In the genomic region with DNA sequence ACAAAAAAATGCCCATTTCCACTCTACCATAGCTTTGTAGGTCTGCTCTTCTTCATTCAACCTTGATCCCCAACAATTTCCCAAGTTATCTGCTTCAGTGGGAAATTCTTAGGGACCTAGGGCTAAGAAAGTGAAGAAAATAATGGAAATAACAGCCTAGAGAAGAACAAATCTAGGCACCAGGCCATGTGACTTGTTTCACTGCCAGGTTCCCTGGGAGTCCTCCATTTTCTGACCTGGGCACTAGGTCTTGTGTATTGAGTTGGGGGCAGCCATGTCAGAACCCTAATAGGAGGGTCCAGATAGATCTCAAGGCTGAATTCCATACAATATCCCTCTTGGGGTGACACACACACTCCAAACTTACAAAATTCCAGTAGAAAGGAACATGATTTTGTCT, we compare ENCODE assay signal across 10 cellular contexts.
DNase-seq lines count a peak whose midpoint lies in the region; ATAC-seq and TF ChIP-seq lines count a peak whose summit lies in the region.
"Had no signal": no experiment of that assay in that cellular context is flagged by ENCODE, and none has a peak within 500 bp of the region (broad histone marks: within the 10 kb centered on the region; RNA-seq: fewer than 3 reads in every experiment).

No MANE protein-coding gene starts in this region.

- H3K27me3 Mint-ChIP-seq in GM23338 (ENCODE audit: insufficient read depth, low read depth, poor library complexity), result no peaks in the 10 kb centered on the region
- H3K27me3 Mint-ChIP-seq in T-helper 17 cell, result no peaks in the 10 kb centered on the region

- no peaks in the 10 kb centered on the region; the same call in 1 of the 3 replicates for H3K9me3 Mint-ChIP-seq in GM23338

- no peak overlapping the region for H2AFZ ChIP-seq in GM23338

- DNase-seq in NCI-H1694 (lab: John Stamatoyannopoulos, UW) (peak; percentile 24), NCI-H1694 treated with DMSO at 0.1 percent for 48 hours (lab: John Stamatoyannopoulos, UW) (no peak), GM23338 (ENCODE audit: low spot score) (peak; percentile 32), T-helper 17 cell (no peak), suprapubic skin (ENCODE audit: low spot score in 2 of 2) (no peak)
- DNase-seq in stimulated activated naive CD4-positive, alpha-beta T cell treated with Interleukin-2 at 50 U/mL for 16 hours (lab: John Stamatoyannopoulos, UW), result no peak

- H3K9me2 ChIP-seq in GM23338 (ENCODE audit: insufficient read depth), result no peaks in the 10 kb centered on the region

- no peak for TF ChIP-seq EP300 in suprapubic skin (IDR thresholded peaks at IDR 0.05)

- H3K36me3 Mint-ChIP-seq in GM23338 (ENCODE audit: low read depth) (peaks cover 52% of the 10 kb centered on the region), T-helper 17 cell (ENCODE audit: low read depth) (no peaks in the 10 kb centered on the region)

- H3F3A ChIP-seq in GM23338 (replicated peaks; ENCODE audit: low read depth), result no peaks in the 10 kb centered on the region

- ATAC-seq in GM23338, result no peak; the same call in 2 of the 3 replicates
- no peak for ATAC-seq in T-helper 17 cell
- ATAC-seq in GM19452 (IDR thresholded peaks at IDR 0.05; ENCODE audit: unreplicated experiment), result no peak

- peak overlapping the region; percentile 95 for H3K27ac Mint-ChIP-seq in GM23338
- peak overlapping the region; percentile 73 for H3K27ac Mint-ChIP-seq in T-helper 17 cell

- peaks cover 68% of the 10 kb centered on the region for H3K79me2 ChIP-seq in GM23338 (replicated peaks; ENCODE audit: insufficient read depth)

- peaks cover 30% of the 10 kb centered on the region for H4K20me1 ChIP-seq in GM23338 (replicated peaks; ENCODE audit: insufficient read depth)

- H3K4me2 ChIP-seq in GM23338, result peak overlapping the region; percentile 79
- H3K4me2 ChIP-seq: A549 had no signal

- TF ChIP-seq CTCF in GM23338 (conservative IDR thresholded peaks at IDR 0.05; ENCODE audit: low read depth in 2 of 2) (no peak), suprapubic skin (IDR thresholded peaks at IDR 0.05) (no peak)

- H3K4me1 ChIP-seq in GM23338 (ENCODE audit: insufficient read depth), result peaks cover 24% of the 10 kb centered on the region; the same call in 1 of the 2 replicates
- H3K4me1 ChIP-seq in iPS-18a (ENCODE audit: control insufficient read depth, low read depth, low read length), result peaks cover 15% of the 10 kb centered on the region
- no peaks in the 10 kb centered on the region for H3K4me1 ChIP-seq in suprapubic skin
- H3K4me1 ChIP-seq: A549 had no signal

- H3K4me1 Mint-ChIP-seq in GM23338 (peaks cover 32% of the 10 kb centered on the region; the same call in 2 of the 3 replicates), T-helper 17 cell (peaks cover 14% of the 10 kb centered on the region)

- H3K9me3 ChIP-seq in T-helper 17 cell (ENCODE audit: control insufficient read depth, low read length, poor library complexity, severe bottlenecking) (no peaks in the 10 kb centered on the region), iPS-18a (ENCODE audit: control insufficient read depth, low read depth, low read length) (peaks cover 5% of the 10 kb centered on the region), suprapubic skin (no peaks in the 10 kb centered on the region)
- H3K9me3 ChIP-seq: A549 had no signal

- H3K36me3 ChIP-seq in GM23338 (ENCODE audit: insufficient read depth), result peaks cover 9% of the 10 kb centered on the region; the same call in 1 of the 2 replicates
- peaks cover 24% of the 10 kb centered on the region for H3K36me3 ChIP-seq in iPS-18a (ENCODE audit: control insufficient read depth, low read depth, low read length)
- H3K36me3 ChIP-seq in suprapubic skin, result no peaks in the 10 kb centered on the region

- H3K4me3 ChIP-seq in GM23338 (peak overlapping the region; percentile 74), iPS-18a (ENCODE audit: low read length) (peak overlapping the region; percentile 78), suprapubic skin (no peak overlapping the region)
- H3K4me3 ChIP-seq: A549, skin epidermis had no signal

- H3K27ac ChIP-seq in GM23338 (ENCODE audit: low read depth) (peak overlapping the region; percentile 97), iPS-18a (ENCODE audit: low read length) (peak overlapping the region; percentile 92), suprapubic skin (no peak overlapping the region)
- H3K27ac ChIP-seq: A549, skin epidermis had no signal

- H3K27me3 ChIP-seq in GM23338 (ENCODE audit: insufficient read depth) (no peaks in the 10 kb centered on the region), iPS-18a (ENCODE audit: control insufficient read depth, insufficient read depth, low read length) (no peaks in the 10 kb centered on the region), suprapubic skin (no peaks in the 10 kb centered on the region)

- H3K4me3 Mint-ChIP-seq in GM23338 (peak overlapping the region; percentile 95), T-helper 17 cell (no peak overlapping the region)

- H3K9ac ChIP-seq in iPS-18a (ENCODE audit: low read length), result peak overlapping the region; percentile 93

- no peak for TF ChIP-seq POLR2A in suprapubic skin (IDR thresholded peaks at IDR 0.05)

TF ChIP-seq in GM23338, 12 proteins besides CTCF, POLR2A, EP300 and RAD21:
- no peak for TF ChIP-seq NANOG (IDR thresholded peaks at IDR 0.05; ENCODE audit: borderline replicate concordance)
- TF ChIP-seq, protein P1, sequence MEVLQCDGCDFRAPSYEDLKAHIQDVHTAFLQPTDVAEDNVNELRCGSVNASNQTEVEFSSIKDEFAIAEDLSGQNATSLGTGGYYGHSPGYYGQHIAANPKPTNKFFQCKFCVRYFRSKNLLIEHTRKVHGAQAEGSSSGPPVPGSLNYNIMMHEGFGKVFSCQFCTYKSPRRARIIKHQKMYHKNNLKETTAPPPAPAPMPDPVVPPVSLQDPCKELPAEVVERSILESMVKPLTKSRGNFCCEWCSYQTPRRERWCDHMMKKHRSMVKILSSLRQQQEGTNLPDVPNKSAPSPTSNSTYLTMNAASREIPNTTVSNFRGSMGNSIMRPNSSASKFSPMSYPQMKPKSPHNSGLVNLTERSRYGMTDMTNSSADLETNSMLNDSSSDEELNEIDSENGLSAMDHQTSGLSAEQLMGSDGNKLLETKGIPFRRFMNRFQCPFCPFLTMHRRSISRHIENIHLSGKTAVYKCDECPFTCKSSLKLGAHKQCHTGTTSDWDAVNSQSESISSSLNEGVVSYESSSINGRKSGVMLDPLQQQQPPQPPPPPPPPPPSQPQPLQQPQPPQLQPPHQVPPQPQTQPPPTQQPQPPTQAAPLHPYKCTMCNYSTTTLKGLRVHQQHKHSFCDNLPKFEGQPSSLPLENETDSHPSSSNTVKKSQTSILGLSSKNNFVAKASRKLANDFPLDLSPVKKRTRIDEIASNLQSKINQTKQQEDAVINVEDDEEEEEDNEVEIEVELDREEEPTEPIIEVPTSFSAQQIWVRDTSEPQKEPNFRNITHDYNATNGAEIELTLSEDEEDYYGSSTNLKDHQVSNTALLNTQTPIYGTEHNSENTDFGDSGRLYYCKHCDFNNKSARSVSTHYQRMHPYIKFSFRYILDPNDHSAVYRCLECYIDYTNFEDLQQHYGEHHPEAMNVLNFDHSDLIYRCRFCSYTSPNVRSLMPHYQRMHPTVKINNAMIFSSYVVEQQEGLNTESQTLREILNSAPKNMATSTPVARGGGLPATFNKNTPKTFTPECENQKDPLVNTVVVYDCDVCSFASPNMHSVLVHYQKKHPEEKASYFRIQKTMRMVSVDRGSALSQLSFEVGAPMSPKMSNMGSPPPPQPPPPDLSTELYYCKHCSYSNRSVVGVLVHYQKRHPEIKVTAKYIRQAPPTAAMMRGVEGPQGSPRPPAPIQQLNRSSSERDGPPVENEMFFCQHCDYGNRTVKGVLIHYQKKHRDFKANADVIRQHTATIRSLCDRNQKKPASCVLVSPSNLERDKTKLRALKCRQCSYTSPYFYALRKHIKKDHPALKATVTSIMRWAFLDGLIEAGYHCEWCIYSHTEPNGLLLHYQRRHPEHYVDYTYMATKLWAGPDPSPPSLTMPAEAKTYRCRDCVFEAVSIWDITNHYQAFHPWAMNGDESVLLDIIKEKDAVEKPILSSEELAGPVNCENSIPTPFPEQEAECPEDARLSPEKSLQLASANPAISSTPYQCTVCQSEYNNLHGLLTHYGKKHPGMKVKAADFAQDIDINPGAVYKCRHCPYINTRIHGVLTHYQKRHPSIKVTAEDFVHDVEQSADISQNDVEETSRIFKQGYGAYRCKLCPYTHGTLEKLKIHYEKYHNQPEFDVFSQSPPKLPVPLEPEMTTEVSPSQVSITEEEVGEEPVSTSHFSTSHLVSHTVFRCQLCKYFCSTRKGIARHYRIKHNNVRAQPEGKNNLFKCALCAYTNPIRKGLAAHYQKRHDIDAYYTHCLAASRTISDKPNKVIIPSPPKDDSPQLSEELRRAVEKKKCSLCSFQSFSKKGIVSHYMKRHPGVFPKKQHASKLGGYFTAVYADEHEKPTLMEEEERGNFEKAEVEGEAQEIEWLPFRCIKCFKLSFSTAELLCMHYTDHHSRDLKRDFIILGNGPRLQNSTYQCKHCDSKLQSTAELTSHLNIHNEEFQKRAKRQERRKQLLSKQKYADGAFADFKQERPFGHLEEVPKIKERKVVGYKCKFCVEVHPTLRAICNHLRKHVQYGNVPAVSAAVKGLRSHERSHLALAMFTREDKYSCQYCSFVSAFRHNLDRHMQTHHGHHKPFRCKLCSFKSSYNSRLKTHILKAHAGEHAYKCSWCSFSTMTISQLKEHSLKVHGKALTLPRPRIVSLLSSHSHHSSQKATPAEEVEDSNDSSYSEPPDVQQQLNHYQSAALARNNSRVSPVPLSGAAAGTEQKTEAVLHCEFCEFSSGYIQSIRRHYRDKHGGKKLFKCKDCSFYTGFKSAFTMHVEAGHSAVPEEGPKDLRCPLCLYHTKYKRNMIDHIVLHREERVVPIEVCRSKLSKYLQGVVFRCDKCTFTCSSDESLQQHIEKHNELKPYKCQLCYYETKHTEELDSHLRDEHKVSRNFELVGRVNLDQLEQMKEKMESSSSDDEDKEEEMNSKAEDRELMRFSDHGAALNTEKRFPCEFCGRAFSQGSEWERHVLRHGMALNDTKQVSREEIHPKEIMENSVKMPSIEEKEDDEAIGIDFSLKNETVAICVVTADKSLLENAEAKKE (CRISPR knock-in tag; IDR thresholded peaks at IDR 0.05), result no peak
- TF ChIP-seq STAT1 (IDR thresholded peaks at IDR 0.05; ENCODE audit: unreplicated experiment), result no peak
- TF ChIP-seq, protein P2, sequence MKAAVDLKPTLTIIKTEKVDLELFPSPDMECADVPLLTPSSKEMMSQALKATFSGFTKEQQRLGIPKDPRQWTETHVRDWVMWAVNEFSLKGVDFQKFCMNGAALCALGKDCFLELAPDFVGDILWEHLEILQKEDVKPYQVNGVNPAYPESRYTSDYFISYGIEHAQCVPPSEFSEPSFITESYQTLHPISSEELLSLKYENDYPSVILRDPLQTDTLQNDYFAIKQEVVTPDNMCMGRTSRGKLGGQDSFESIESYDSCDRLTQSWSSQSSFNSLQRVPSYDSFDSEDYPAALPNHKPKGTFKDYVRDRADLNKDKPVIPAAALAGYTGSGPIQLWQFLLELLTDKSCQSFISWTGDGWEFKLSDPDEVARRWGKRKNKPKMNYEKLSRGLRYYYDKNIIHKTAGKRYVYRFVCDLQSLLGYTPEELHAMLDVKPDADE (IDR thresholded peaks at IDR 0.05), result no peak
- TF ChIP-seq EZH2phosphoT487 (IDR thresholded peaks at IDR 0.05; ENCODE audit: unreplicated experiment), result no peak

Comparison
In these comparisons a context has a peak if more than half of its experiments do, and no peak if none do; other contexts are left out.
1. DNase-seq: peak in NCI-H1694 (single experiment) and GM23338 (single experiment); none in NCI-H1694 treated with DMSO at 0.1 percent for 48 hours (single experiment), T-helper 17 cell (0 of 3), suprapubic skin (0 of 2) and stimulated activated naive CD4-positive, alpha-beta T cell treated with Interleukin-2 at 50 U/mL for 16 hours (single experiment).